1 cellular context compared by ENCODE assay signal in the genomic region with DNA sequence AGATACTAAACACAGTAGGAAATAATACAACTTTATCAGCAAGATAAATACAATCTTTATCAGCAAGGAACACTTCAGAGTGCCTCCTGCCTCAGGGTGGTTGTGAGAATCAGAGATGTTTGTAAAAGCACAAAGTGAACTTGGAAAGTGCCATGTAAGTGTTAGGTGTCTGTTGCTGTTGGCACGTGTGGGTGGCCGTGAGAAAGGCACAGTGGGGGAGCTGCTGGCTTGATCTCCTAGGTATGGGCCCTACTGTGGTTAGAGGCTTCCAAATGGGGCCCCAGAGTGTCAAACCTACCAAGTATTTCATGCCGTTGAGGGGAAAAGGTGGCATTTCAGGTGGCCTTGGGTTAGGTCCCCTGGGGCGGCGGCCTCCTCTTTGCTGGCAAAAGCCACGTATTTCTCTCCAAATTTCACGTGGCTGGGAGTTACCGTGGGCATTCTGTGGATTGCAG.
TF ChIP-seq lines count a peak whose summit lies in the region.

No MANE protein-coding gene starts in this region.

TF ChIP-seq in HCT116, 20 proteins besides CTCF, POLR2A, EP300 and RAD21:
- TF ChIP-seq SP1 (IDR thresholded peaks at IDR 0.05; ENCODE audit: low read depth) (no peak), TCF7L2 (IDR thresholded peaks at IDR 0.05; ENCODE audit: borderline replicate concordance, extremely low read depth, insufficient read depth, insufficient read length) (peak; percentile 45)
